2 cellular contexts compared by ENCODE assay signal in the genomic region with DNA sequence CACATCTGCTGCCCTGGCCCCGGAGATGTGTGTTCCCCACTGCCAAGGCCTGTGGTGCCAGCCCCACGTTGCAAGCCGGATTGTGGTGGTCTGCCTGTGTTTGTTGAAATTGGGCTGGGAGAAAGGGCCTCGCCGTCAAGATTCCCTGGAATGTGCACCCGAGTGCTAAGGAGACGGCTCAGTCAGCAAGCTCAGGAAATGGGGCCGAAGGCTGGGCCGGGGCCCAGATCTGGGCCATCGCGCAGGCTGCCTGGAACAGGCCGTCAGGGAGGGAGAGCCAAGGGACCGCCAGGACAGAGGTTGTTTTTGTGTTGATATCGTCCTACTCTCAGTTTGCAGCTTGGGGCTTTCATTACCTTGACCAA.
TF ChIP-seq lines count a peak whose summit lies in the region.

No MANE protein-coding gene starts in this region.

TF ChIP-seq in endothelial cell of umbilical vein, 7 proteins besides CTCF, POLR2A, EP300 and RAD21 (continued from another document):
- no peak for TF ChIP-seq GATA2 (IDR thresholded peaks at IDR 0.05; ENCODE audit: insufficient read depth, insufficient read length, low read depth, low read length)
- TF ChIP-seq POLR2AphosphoS5 (IDR thresholded peaks at IDR 0.05; ENCODE audit: insufficient read depth, low read depth, low read length), result no peak
- TF ChIP-seq, protein P1, sequence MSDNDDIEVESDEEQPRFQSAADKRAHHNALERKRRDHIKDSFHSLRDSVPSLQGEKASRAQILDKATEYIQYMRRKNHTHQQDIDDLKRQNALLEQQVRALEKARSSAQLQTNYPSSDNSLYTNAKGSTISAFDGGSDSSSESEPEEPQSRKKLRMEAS (IDR thresholded peaks at IDR 0.05; ENCODE audit: insufficient read depth, insufficient read length), result no peak

TF ChIP-seq in HepG2, 621 proteins besides CTCF, POLR2A, EP300 and RAD21 (continued from another document):
- TF ChIP-seq, protein P2, sequence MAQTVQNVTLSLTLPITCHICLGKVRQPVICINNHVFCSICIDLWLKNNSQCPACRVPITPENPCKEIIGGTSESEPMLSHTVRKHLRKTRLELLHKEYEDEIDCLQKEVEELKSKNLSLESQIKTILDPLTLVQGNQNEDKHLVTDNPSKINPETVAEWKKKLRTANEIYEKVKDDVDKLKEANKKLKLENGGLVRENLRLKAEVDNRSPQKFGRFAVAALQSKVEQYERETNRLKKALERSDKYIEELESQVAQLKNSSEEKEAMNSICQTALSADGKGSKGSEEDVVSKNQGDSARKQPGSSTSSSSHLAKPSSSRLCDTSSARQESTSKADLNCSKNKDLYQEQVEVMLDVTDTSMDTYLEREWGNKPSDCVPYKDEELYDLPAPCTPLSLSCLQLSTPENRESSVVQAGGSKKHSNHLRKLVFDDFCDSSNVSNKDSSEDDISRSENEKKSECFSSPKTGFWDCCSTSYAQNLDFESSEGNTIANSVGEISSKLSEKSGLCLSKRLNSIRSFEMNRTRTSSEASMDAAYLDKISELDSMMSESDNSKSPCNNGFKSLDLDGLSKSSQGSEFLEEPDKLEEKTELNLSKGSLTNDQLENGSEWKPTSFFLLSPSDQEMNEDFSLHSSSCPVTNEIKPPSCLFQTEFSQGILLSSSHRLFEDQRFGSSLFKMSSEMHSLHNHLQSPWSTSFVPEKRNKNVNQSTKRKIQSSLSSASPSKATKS (CRISPR knock-in tag; IDR thresholded peaks at IDR 0.05), result no peak
